8 cellular contexts compared by ENCODE assay signal in the genomic region with DNA sequence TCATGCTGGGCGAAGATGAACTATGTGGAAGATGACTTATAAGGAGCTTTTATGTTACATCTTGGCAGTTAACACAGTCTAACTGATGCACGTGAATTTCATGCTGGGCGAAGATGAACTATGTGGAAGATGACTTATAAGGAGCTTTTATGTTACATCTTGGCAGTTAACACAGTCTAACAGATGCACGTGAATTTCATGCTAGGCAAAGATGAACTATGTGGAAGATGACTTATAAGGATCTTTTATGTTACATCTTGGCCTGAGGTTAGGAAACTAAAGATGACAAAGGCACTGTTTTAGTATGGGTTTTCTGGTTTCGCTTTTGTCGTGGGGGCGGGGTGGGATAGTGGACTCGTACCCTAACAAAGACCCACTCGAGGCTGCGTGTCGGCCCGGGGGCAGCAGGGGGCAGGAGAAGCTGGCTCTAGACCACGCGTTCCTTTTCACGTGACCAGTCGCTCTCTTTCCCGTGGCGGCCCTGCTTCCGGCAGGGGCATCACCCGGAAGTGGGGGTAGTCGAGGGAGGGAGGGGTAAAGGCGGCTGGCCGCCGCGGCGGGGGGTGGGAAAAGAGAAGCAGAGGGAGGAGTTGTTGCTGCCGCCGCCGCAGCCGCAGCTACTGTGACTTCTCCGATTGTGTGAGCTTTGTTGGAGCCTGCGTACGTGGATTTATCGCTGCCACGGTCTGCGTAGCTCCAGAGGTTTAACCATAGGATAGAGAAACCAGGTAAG. TPM values are rescaled to one million over a fixed set of nuclear protein-coding genes. Genes with fewer than 3 reads are reported as not detected.
DNase-seq lines count a peak whose midpoint lies in the region; ATAC-seq and TF ChIP-seq lines count a peak whose summit lies in the region.

A gene (plus strand): TSS at position 586 of the 733 bp plus-strand sequence. CDS start 60,949 bp downstream, outside the sequence.

- peak within 1 kb of the TSS; percentile 81 for H3K27ac ChIP-seq in cingulate gyrus (ENCODE audit: low read depth, low read length)

- H3K27me3 ChIP-seq in BE2C, result no peaks in the 10 kb centered on the region

- H3K9me3 ChIP-seq in BE2C, result no peaks in the 10 kb centered on the region

- TF ChIP-seq CTCF in BE2C (IDR thresholded peaks at IDR 0.05; ENCODE audit: low read depth, low read length), result peak; percentile 53

- ATAC-seq in HG03439 (IDR thresholded peaks at IDR 0.05; ENCODE audit: unreplicated experiment), result peak; percentile 94

- H3K4me1 ChIP-seq in BE2C, result no peaks in the 10 kb centered on the region

- DNase-seq in BE2C (peak; percentile 94), GM19238 (ENCODE audit: insufficient read length, low spot score) (peak; percentile 78), NCI-H460 (ENCODE audit: extremely low read depth, low read depth) (peak; percentile 82), left kidney (ENCODE audit: low read depth, low spot score) (peak; percentile 96)
- peak; percentile 72 to 81 for DNase-seq in activated CD4-positive, alpha-beta T cell treated with anti-CD3 and anti-CD28 coated beads for 24 hours (ENCODE audit: low read depth in 2 of 2)
- DNase-seq in stimulated activated CD4-positive, alpha-beta T cell treated with anti-CD3 and anti-CD28 coated beads, Interleukin-1b, Interleukin-23, amount 100 ng/mL, for 48 hours, result peak; percentile 94

- peaks cover 5% of the 10 kb centered on the region; the same call in 1 of the 2 replicates for H3K36me3 ChIP-seq in BE2C

- peak within 1 kb of the TSS; percentile 71 for H3K4me3 ChIP-seq in BE2C (ENCODE audit: low read depth, low read length)

RNA-seq across cellular contexts. Expression of the gene that starts here (rescaled TPM):
- 3.1 TPM for polyA plus RNA-seq in BE2C (2012; ENCODE audit: insufficient read depth, insufficient read length, low read depth)
- 9.4 and 9.6 TPM in 2 replicates for total RNA-seq in NCI-H460 (2014; rRNA removed; shearing (Covaris generic))
- 3.2 and 4.4 TPM in 2 replicates for polyA plus RNA-seq in NCI-H460 (2014; cell fraction: nucleus; rRNA removed)

Comparison
In these comparisons a context has a peak if more than half of its experiments do, and no peak if none do; other contexts are left out.
1. Peak in every context shown above with its lines: DNase-seq, ATAC-seq, H3K4me3 ChIP-seq and H3K27ac ChIP-seq.